In genomic region chr17:31008374-31009035, GRCh38 we compare ENCODE assay signal across 7 cellular contexts. TPM values are rescaled to one million over a fixed set of nuclear protein-coding genes. Genes with fewer than 3 reads are reported as not detected.
A peak's percentile ranks its signal among the peaks of the same experiment; 100 is the strongest.
DNase-seq lines count a peak whose midpoint lies in the region; ATAC-seq, FAIRE-seq and TF ChIP-seq lines count a peak whose summit lies in the region.

No MANE protein-coding gene starts in this region.

- no peaks in the 10 kb centered on the region for H3K9me3 ChIP-seq in HepG2 (ENCODE audit: low read length)

- H3K4me3 ChIP-seq in HepG2 (replicated peaks in 1 of 3; ENCODE audit: insufficient read depth in 1 of 3, low read depth in 2 of 3, low read length in 3 of 3), result peak overlapping the region; percentile 42 to 69 (median 66); a peak in 5 of 6 replicates

- peak; percentile 93 for ATAC-seq in HepG2

- no peak for TF ChIP-seq RAD21 in HepG2 (CRISPR knock-in tag; IDR thresholded peaks at IDR 0.05)

- no peak for TF ChIP-seq EP300 in HepG2 (IDR thresholded peaks at IDR 0.05; ENCODE audit: low read depth in 2 of 2, low read length in 2 of 2)
- TF ChIP-seq EP300 in HepG2 (CRISPR knock-in tag; IDR thresholded peaks at IDR 0.05; ENCODE audit: borderline replicate concordance), result no peak

- 0 out of 2 replicates have a peak overlapping the region, but pooled peaks have one; percentile 31 for H3K9ac ChIP-seq in HepG2 (ENCODE audit: insufficient read depth, low read depth, low read length)

- H3K4me2 ChIP-seq in HepG2 (ENCODE audit: low read depth, low read length), result peak overlapping the region; percentile 87

- TF ChIP-seq POLR2A in HepG2 (IDR thresholded peaks at IDR 0.05; ENCODE audit: insufficient read depth in 1 of 2, low read depth in 2 of 2, low read length in 2 of 2), result no peak

- no peak overlapping the region for H3K27ac ChIP-seq in HepG2 (ENCODE audit: extremely low read length, insufficient read depth, low read length)

- H3K36me3 ChIP-seq in HepG2 (replicated peaks in 1 of 2; ENCODE audit: control insufficient read depth in 1 of 2, insufficient read depth in 2 of 2, low read length in 2 of 2), result no peaks in the 10 kb centered on the region

- POLR2A ChIA-PET in HepG2 (lab: Yijun Ruan, JAX), result no interaction called here

- no peak overlapping the region for H2AFZ ChIP-seq in HepG2 (ENCODE audit: low read length)

- DNase-seq in GM19239 (ENCODE audit: insufficient read length, low spot score), result peak; percentile 56
- DNase-seq in MV-4-11 (lab: John Stamatoyannopoulos, UW), result peak; percentile 33
- DNase-seq in activated CD4-positive, alpha-beta T cell treated with anti-CD3 and anti-CD28 coated beads, Interleukin-2, amount 50 U/mL, for 4 hours, result peak; percentile 24 to 37
- DNase-seq in ecto neural progenitor cell (ENCODE audit: low spot score), result peak; percentile 87
- no peak for DNase-seq in HepG2 (ENCODE audit: low spot score)
- peak; percentile 44 for DNase-seq in stimulated activated CD4-positive, alpha-beta T cell treated with anti-CD3 and anti-CD28 coated beads, Interleukin-1b, Interleukin-23, amount 100 ng/mL, for 48 hours
- DNase-seq in urothelium cell line (ENCODE audit: low spot score), result no peak

- H3K27me3 ChIP-seq in HepG2 (ENCODE audit: control insufficient read depth in 1 of 2, insufficient read depth in 2 of 2, low read length in 2 of 2), result peaks cover 0 to 15% of the 10 kb centered on the region in 2 experiments; a peak in 3 of 5 replicates

- in situ Hi-C loops in HepG2 (cut with HindIII; ENCODE audit: extremely low pct_ligation_motif_present, low pct_unique_long_range_greater_than_20kb), result loop anchor here (5.0 kb wide), 1 partner anchor 209 kb away; no protein-coding TSS in a partner anchor

- FAIRE-seq in GM19239 (lab: Jason Lieb, UNC), result no peak
- FAIRE-seq in HepG2 (lab: Jason Lieb, UNC), result no peak
- FAIRE-seq in urothelium cell line (lab: Jason Lieb, UNC), result no peak

- CTCF ChIA-PET in HepG2 (lab: Yijun Ruan, JAX; ENCODE audit: low intra/inter-chr PET ratio, low total read pairs), result no interaction called here

- no peak for TF ChIP-seq CTCF in HepG2 (CRISPR knock-in tag; IDR thresholded peaks at IDR 0.05)

- intact Hi-C loops in HepG2 (cut with micrococcal nuclease; ENCODE audit: unreplicated experiment), result no loop called here

- peaks cover 12% of the 10 kb centered on the region; the same call in 1 of the 2 replicates for H3K4me1 ChIP-seq in HepG2 (ENCODE audit: insufficient read depth, low read length)

- 15% methylated on average over 33 of the region's 65 CpGs for WGBS in HepG2 (ENCODE audit: low lambda C conversion rate)

- H3K79me2 ChIP-seq in HepG2 (ENCODE audit: insufficient read depth, low read length), result no peaks in the 10 kb centered on the region

- BruUV-seq in HepG2 (replicated peaks; lab: Mats Ljungman, UMichigan), result no TSS peak

- H4K20me1 ChIP-seq in HepG2 (ENCODE audit: insufficient read depth, low read length), result no peaks in the 10 kb centered on the region

TF ChIP-seq in HepG2, 621 proteins besides CTCF, POLR2A, EP300 and RAD21 (continues in another document):
- TF ChIP-seq GMEB2 (CRISPR knock-in tag; IDR thresholded peaks at IDR 0.05; ENCODE audit: low read depth) (no peak), ZNF615 (CRISPR knock-in tag; IDR thresholded peaks at IDR 0.05; ENCODE audit: borderline replicate concordance) (no peak), ZFP91 (CRISPR knock-in tag; IDR thresholded peaks at IDR 0.05; ENCODE audit: borderline replicate concordance) (peak; percentile 75; the same call in 1 of the 2 replicates), YEATS4 (CRISPR knock-in tag; IDR thresholded peaks at IDR 0.05; ENCODE audit: borderline replicate concordance) (0 out of 2 replicates have a peak, but pooled peaks have one; percentile 27), ZSCAN31 (CRISPR knock-in tag; IDR thresholded peaks at IDR 0.05; ENCODE audit: low read depth) (no peak), MYPOP (CRISPR knock-in tag; IDR thresholded peaks at IDR 0.05) (no peak), EZH2 (conservative IDR thresholded peaks at IDR 0.05; ENCODE audit: low read depth, low read length) (0 out of 2 replicates have a peak, but pooled peaks have one; percentile 76), ARID5B (CRISPR knock-in tag; IDR thresholded peaks at IDR 0.05) (peak; percentile 22; the same call in 1 of the 2 replicates)

RNA-seq across cellular contexts. Expression of gene RNF135, which starts 37.7 kb away (rescaled TPM):
- total RNA-seq in HepG2 (2016; rRNA removed; fragmentation: Illumina TruSeq; extraction: Trizol), result not detected in 2 replicates
- not detected in 2 replicates for total RNA-seq in HepG2 (2016; cell fraction: cytosol; rRNA removed; fragmentation: Illumina TruSeq; extraction: Trizol; ENCODE audit: low read depth)
- not detected in 2 replicates for total RNA-seq in HepG2 (2016; cell fraction: insoluble cytoplasmic fraction; rRNA removed; fragmentation: Illumina TruSeq; extraction: Trizol)
- total RNA-seq in HepG2 (2016; cell fraction: membrane; rRNA removed; fragmentation: Illumina TruSeq; extraction: Trizol), result not detected in 2 replicates
- total RNA-seq in HepG2 (2016; cell fraction: nucleus; rRNA removed; fragmentation: Illumina TruSeq; extraction: Trizol), result not detected in 2 replicates
- polyA plus RNA-seq in HepG2 (2011; rRNA removed), result not detected in 2 replicates
- polyA plus RNA-seq in HepG2 (2011; cell fraction: cytosol; rRNA removed), result not detected in 2 replicates
- not detected in 2 replicates for polyA plus RNA-seq in HepG2 (2011; cell fraction: nucleus; rRNA removed)
- not detected in 2 replicates for polyA plus RNA-seq in HepG2 (2012)
- not detected in 2 replicates for polyA plus RNA-seq in HepG2 (2016; cell fraction: cytosol; fragmentation: Illumina TruSeq; extraction: Trizol; ENCODE audit: low read depth)
- not detected in 2 replicates for polyA plus RNA-seq in HepG2 (2016; cell fraction: insoluble cytoplasmic fraction; fragmentation: Illumina TruSeq; extraction: Trizol; ENCODE audit: low read depth)
- not detected in 2 replicates for polyA plus RNA-seq in HepG2 (2016; cell fraction: membrane; fragmentation: Illumina TruSeq; extraction: Trizol; ENCODE audit: low read depth)
- not detected in 2 replicates for polyA plus RNA-seq in HepG2 (2016; cell fraction: nucleus; fragmentation: Illumina TruSeq; extraction: Trizol; ENCODE audit: insufficient read depth, low read depth)
- polyA minus RNA-seq in HepG2 (2011; rRNA and poly(A)+ RNA removed; ENCODE audit: low replicate concordance), result 6.9 TPM in 1 of 2 replicates, not detected in the other
- 0.53 TPM in 1 of 2 replicates, not detected in the other for polyA minus RNA-seq in HepG2 (2011; cell fraction: cytosol; rRNA and poly(A)+ RNA removed)
- not detected in 2 replicates for polyA minus RNA-seq in HepG2 (2011; cell fraction: nucleus; rRNA and poly(A)+ RNA removed)

Comparison
In these comparisons a context has a peak if more than half of its experiments do, and no peak if none do; other contexts are left out.
1. DNase-seq: peak in GM19239 (single experiment), MV-4-11 (single experiment), activated CD4-positive, alpha-beta T cell treated with anti-CD3 and anti-CD28 coated beads, Interleukin-2, amount 50 U/mL, for 4 hours (2 of 2), ecto neural progenitor cell (single experiment) and stimulated activated CD4-positive, alpha-beta T cell treated with anti-CD3 and anti-CD28 coated beads, Interleukin-1b, Interleukin-23, amount 100 ng/mL, for 48 hours (single experiment); none in HepG2 (single experiment) and urothelium cell line (single experiment).